ENCODE assay signal across 11 cellular contexts in the genomic region with DNA sequence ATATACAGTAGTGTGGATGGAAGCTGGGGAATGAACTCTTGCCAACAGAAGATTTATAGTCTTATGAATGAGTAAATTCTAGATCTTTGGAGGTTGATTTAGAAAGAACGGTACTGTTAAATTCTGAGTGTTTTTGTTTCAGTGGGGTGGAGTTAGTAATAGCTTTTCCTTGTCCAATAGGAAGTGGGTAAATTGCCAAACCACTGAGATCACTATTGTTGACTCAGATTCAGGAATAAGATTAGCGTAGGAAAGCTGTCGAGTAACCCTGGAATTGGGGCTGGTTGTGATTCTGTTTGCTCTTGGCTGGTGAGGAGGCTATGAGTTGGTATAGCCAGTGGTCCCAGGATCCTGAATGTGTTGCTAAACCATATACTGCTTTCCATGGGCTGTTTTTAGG.
DNase-seq lines count a peak whose midpoint lies in the region; ATAC-seq and TF ChIP-seq lines count a peak whose summit lies in the region.
"Had no signal": no experiment of that assay in that cellular context is flagged by ENCODE, and none has a peak within 500 bp of the region (broad histone marks: within the 10 kb centered on the region; RNA-seq: fewer than 3 reads in every experiment).

No MANE protein-coding gene starts in this region.

- TF ChIP-seq POLR2A in vagina (IDR thresholded peaks at IDR 0.05) (no peak), erythroblast (IDR thresholded peaks at IDR 0.05; ENCODE audit: low read length) (no peak)

- H3K4me3 Mint-ChIP-seq in activated naive CD8-positive, alpha-beta T cell treated with anti-CD3 and anti-CD28 coated beads, Interleukin-2, amount 50 U/mL, for 24 hours: no peak overlapping the region
- H3K4me3 Mint-ChIP-seq in activated naive CD8-positive, alpha-beta T cell treated with anti-CD3 and anti-CD28 coated beads for 36 hours: no peak overlapping the region

- peak overlapping the region; percentile 53 for H3K27ac ChIP-seq in lower lobe of right lung
- peak overlapping the region; percentile 35 for H3K27ac ChIP-seq in vagina
- H3K27ac ChIP-seq: SJSA1 had no signal

- intact Hi-C loops in lower lobe of right lung (cut with DNase I): no loop called here
- intact Hi-C loops in vagina (cut with DNase I): loop anchor here (10.0 kb wide), 2 partner anchors 459 to 899 kb away; no protein-coding TSS in a partner anchor

- TF ChIP-seq CTCF in choroid plexus epithelial cell (conservative IDR thresholded peaks at IDR 0.05; ENCODE audit: low read depth, low read length): no peak
- no peak for TF ChIP-seq CTCF in lower lobe of right lung (IDR thresholded peaks at IDR 0.05)
- no peak for TF ChIP-seq CTCF in vagina (IDR thresholded peaks at IDR 0.05)

- no peaks in the 10 kb centered on the region for H3K27me3 Mint-ChIP-seq in activated naive CD8-positive, alpha-beta T cell treated with anti-CD3 and anti-CD28 coated beads, Interleukin-2, amount 50 U/mL, for 24 hours
- no peaks in the 10 kb centered on the region for H3K27me3 Mint-ChIP-seq in activated naive CD8-positive, alpha-beta T cell treated with anti-CD3 and anti-CD28 coated beads for 36 hours

- no peaks in the 10 kb centered on the region for H3K36me3 Mint-ChIP-seq in activated naive CD8-positive, alpha-beta T cell treated with anti-CD3 and anti-CD28 coated beads, Interleukin-2, amount 50 U/mL, for 24 hours (ENCODE audit: low read depth)
- peaks cover 29% of the 10 kb centered on the region for H3K36me3 Mint-ChIP-seq in activated naive CD8-positive, alpha-beta T cell treated with anti-CD3 and anti-CD28 coated beads for 36 hours

- H3K9me3 ChIP-seq in lower lobe of right lung (no peaks in the 10 kb centered on the region), vagina (no peaks in the 10 kb centered on the region)
- H3K9me3 ChIP-seq: SJSA1, tibial nerve had no signal

- H3K36me3 ChIP-seq in lower lobe of right lung: no peaks in the 10 kb centered on the region
- H3K36me3 ChIP-seq in vagina: no peaks in the 10 kb centered on the region
- H3K36me3 ChIP-seq: SJSA1, tibial nerve had no signal

- peak overlapping the region; percentile 20 for H3K27ac Mint-ChIP-seq in activated naive CD8-positive, alpha-beta T cell treated with anti-CD3 and anti-CD28 coated beads, Interleukin-2, amount 50 U/mL, for 24 hours
- no peak overlapping the region for H3K27ac Mint-ChIP-seq in activated naive CD8-positive, alpha-beta T cell treated with anti-CD3 and anti-CD28 coated beads for 36 hours

- ATAC-seq in activated naive CD8-positive, alpha-beta T cell treated with anti-CD3 and anti-CD28 coated beads, Interleukin-2, amount 50 U/mL, for 24 hours: no peak
- ATAC-seq in lower lobe of right lung: peak; percentile 31 to 56

- no peak for DNase-seq in activated naive CD8-positive, alpha-beta T cell treated with anti-CD3 and anti-CD28 coated beads, Interleukin-2, amount 50 U/mL, for 24 hours
- DNase-seq in activated naive CD8-positive, alpha-beta T cell treated with anti-CD3 and anti-CD28 coated beads for 36 hours: no peak
- DNase-seq in choroid plexus epithelial cell (ENCODE audit: low read depth) (peak; percentile 71), lower lobe of right lung (no peak), vagina (ENCODE audit: extremely low spot score in 2 of 2) (no peak), SHP77 treated with DMSO at 0.1 percent for 48 hours (lab: John Stamatoyannopoulos, UW) (no peak), erythroblast (lab: John Stamatoyannopoulos, UW) (no peak), HuH-7.5 (ENCODE audit: low spot score) (no peak)

- peaks cover 81% of the 10 kb centered on the region for H3K4me1 ChIP-seq in lower lobe of right lung
- H3K4me1 ChIP-seq in vagina: peaks cover 18% of the 10 kb centered on the region

- peaks cover 56% of the 10 kb centered on the region for H3K4me1 Mint-ChIP-seq in activated naive CD8-positive, alpha-beta T cell treated with anti-CD3 and anti-CD28 coated beads, Interleukin-2, amount 50 U/mL, for 24 hours
- H3K4me1 Mint-ChIP-seq in activated naive CD8-positive, alpha-beta T cell treated with anti-CD3 and anti-CD28 coated beads for 36 hours: peaks cover 46% of the 10 kb centered on the region

- no peak overlapping the region for H3K4me3 ChIP-seq in choroid plexus epithelial cell (ENCODE audit: low read depth, low read length)
- H3K4me3 ChIP-seq in lower lobe of right lung: no peak overlapping the region
- H3K4me3 ChIP-seq in vagina: no peak overlapping the region
- H3K4me3 ChIP-seq: SJSA1, skin epidermis, tibial nerve had no signal

- no peaks in the 10 kb centered on the region for H3K27me3 ChIP-seq in lower lobe of right lung (ENCODE audit: low read depth)
- H3K27me3 ChIP-seq in vagina: no peaks in the 10 kb centered on the region
- H3K27me3 ChIP-seq: SJSA1, tibial nerve had no signal

- no peaks in the 10 kb centered on the region for H3K9me3 Mint-ChIP-seq in activated naive CD8-positive, alpha-beta T cell treated with anti-CD3 and anti-CD28 coated beads, Interleukin-2, amount 50 U/mL, for 24 hours
- H3K9me3 Mint-ChIP-seq in activated naive CD8-positive, alpha-beta T cell treated with anti-CD3 and anti-CD28 coated beads for 36 hours: no peaks in the 10 kb centered on the region
